23 cellular contexts compared by ENCODE assay signal in the genomic region with DNA sequence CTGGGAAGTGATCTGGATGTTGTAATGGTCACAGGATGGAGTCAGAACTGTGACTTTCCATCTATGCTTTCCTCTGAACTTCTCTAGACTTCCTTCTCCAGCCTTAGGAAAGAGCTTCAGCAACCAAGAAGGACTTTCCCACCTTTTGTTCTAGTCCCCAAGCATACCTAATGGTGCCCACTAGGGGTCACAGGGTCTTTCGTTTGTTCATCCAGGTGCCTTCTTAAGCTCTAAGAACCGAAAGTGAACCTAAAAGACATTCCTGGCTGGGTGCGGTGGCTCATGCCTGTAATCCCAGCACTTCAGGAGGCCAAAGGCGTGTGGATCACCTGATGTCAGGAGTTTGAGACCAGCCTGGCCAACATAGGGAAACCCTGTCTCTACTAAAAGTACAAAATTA. TPM values are rescaled to one million over a fixed set of nuclear protein-coding genes. Genes with fewer than 3 reads are reported as not detected.
A peak's percentile ranks its signal among the peaks of the same experiment; 100 is the strongest.
DNase-seq lines count a peak whose midpoint lies in the region; ATAC-seq, FAIRE-seq and TF ChIP-seq lines count a peak whose summit lies in the region.
"Had no signal": no experiment of that assay in that cellular context is flagged by ENCODE, and none has a peak within 500 bp of the region (broad histone marks: within the 10 kb centered on the region; RNA-seq: fewer than 3 reads in every experiment).

No MANE protein-coding gene starts in this region.

- no peak for TF ChIP-seq RAD21 in HepG2 (CRISPR knock-in tag; IDR thresholded peaks at IDR 0.05)

- TF ChIP-seq EP300 in HepG2 (IDR thresholded peaks at IDR 0.05; ENCODE audit: low read depth in 2 of 2, low read length in 2 of 2) (no peak), HepG2 (CRISPR knock-in tag; IDR thresholded peaks at IDR 0.05; ENCODE audit: borderline replicate concordance) (no peak)

- H3K27me3 ChIP-seq in HepG2 (ENCODE audit: control insufficient read depth in 1 of 2, insufficient read depth in 2 of 2, low read length in 2 of 2) (no peaks in the 10 kb centered on the region; a peak in 1 of 5 replicates), right lobe of liver (no peaks in the 10 kb centered on the region), heart right ventricle (peaks cover 0 to 2% (median 0%) of the 10 kb centered on the region in 7 donors), tibial artery (no peaks in the 10 kb centered on the region)
- H3K27me3 ChIP-seq: uterus had no signal

- H3K4me1 ChIP-seq in HepG2 (ENCODE audit: insufficient read depth, low read length) (peaks cover 15% of the 10 kb centered on the region), right lobe of liver (no peaks in the 10 kb centered on the region), heart right ventricle (no peaks in the 10 kb centered on the region), tibial artery (no peaks in the 10 kb centered on the region)
- H3K4me1 ChIP-seq: psoas muscle, uterus had no signal

- TF ChIP-seq CTCF in HepG2 (CRISPR knock-in tag; IDR thresholded peaks at IDR 0.05), result peak; percentile 21
- no peak for TF ChIP-seq CTCF in right lobe of liver (IDR thresholded peaks at IDR 0.05)
- no peak for TF ChIP-seq CTCF in heart right ventricle (IDR thresholded peaks at IDR 0.05)
- no peak for TF ChIP-seq CTCF in tibial artery (IDR thresholded peaks at IDR 0.05)

- TF ChIP-seq POLR2A in HepG2 (IDR thresholded peaks at IDR 0.05; ENCODE audit: insufficient read depth in 1 of 2, low read depth in 2 of 2, low read length in 2 of 2) (no peak), right lobe of liver (IDR thresholded peaks at IDR 0.05) (no peak)

- BruUV-seq in HepG2 (replicated peaks; lab: Mats Ljungman, UMichigan), result no TSS peak

- peak; percentile 25 for DNase-seq in HepG2 (ENCODE audit: low spot score)
- DNase-seq in right lobe of liver, result no peak
- DNase-seq in Jurkat, Clone E6-1 (ENCODE audit: low read depth, low spot score), result peak; percentile 44
- no peak for DNase-seq in activated naive CD8-positive, alpha-beta T cell treated with anti-CD3 and anti-CD28 coated beads for 36 hours
- no peak for DNase-seq in heart right ventricle
- DNase-seq in tibial artery, result no peak
- no peak for DNase-seq in midbrain (lab: John Stamatoyannopoulos, UW)
- DNase-seq: activated CD4-positive, alpha-beta T cell treated with anti-CD3 and anti-CD28 coated beads, Interleukin-2, amount 10 ng/mL, durations not matched to agents 7 days and 5 days; activated T-cell treated with anti-CD3 and anti-CD28 coated beads for 4 hours; Calu3; mesenchymal stem cell; NCI-H1436; NCI-H2227 treated with DMSO at 0.1 percent for 48 hours; psoas muscle; substantia nigra; uterus had no signal

- H3K27ac ChIP-seq in HepG2 (ENCODE audit: extremely low read length, insufficient read depth, low read length) (no peak overlapping the region), right lobe of liver (no peak overlapping the region), heart right ventricle (no peak overlapping the region), tibial artery (no peak overlapping the region)
- H3K27ac ChIP-seq: psoas muscle, RWPE1, uterus had no signal

- H3K9ac ChIP-seq in HepG2 (ENCODE audit: insufficient read depth, low read depth, low read length), result no peak overlapping the region

- peaks cover 18% of the 10 kb centered on the region for H3K4me1 Mint-ChIP-seq in activated naive CD8-positive, alpha-beta T cell treated with anti-CD3 and anti-CD28 coated beads for 36 hours

- peak overlapping the region; percentile 39; the same call in 1 of the 2 replicates for H3K4me2 ChIP-seq in HepG2 (ENCODE audit: low read depth, low read length)
- H3K4me2 ChIP-seq: smooth muscle cell had no signal

- H3K9me3 Mint-ChIP-seq in activated naive CD8-positive, alpha-beta T cell treated with anti-CD3 and anti-CD28 coated beads for 36 hours, result no peaks in the 10 kb centered on the region
- H3K9me3 Mint-ChIP-seq: activated CD4-positive, alpha-beta T cell treated with anti-CD3 and anti-CD28 coated beads, Interleukin-2, amount 10 ng/mL, durations not matched to agents 7 days and 5 days; dendritic cell treated with granulocyte-macrophage colony-stimulating factor and Interleukin-4, amounts not matched to agents 40 ng/mL and 50 ng/mL, for 4 days had no signal

- H3K9me3 ChIP-seq in HepG2 (ENCODE audit: low read length) (no peaks in the 10 kb centered on the region), right lobe of liver (no peaks in the 10 kb centered on the region), heart right ventricle (no peaks in the 10 kb centered on the region), tibial artery (no peaks in the 10 kb centered on the region)
- H3K9me3 ChIP-seq: psoas muscle, uterus had no signal

- H3K36me3 Mint-ChIP-seq in activated naive CD8-positive, alpha-beta T cell treated with anti-CD3 and anti-CD28 coated beads for 36 hours, result no peaks in the 10 kb centered on the region

- H3K27ac Mint-ChIP-seq in activated naive CD8-positive, alpha-beta T cell treated with anti-CD3 and anti-CD28 coated beads for 36 hours, result peak overlapping the region; percentile 87
- H3K27ac Mint-ChIP-seq: dendritic cell treated with granulocyte-macrophage colony-stimulating factor and Interleukin-4, amounts not matched to agents 40 ng/mL and 50 ng/mL, for 4 days had no signal

- intact Hi-C loops in HepG2 (cut with micrococcal nuclease; ENCODE audit: unreplicated experiment) (no loop called here), right lobe of liver (cut with DNase I) (no loop called here), heart right ventricle (cut with DNase I) (loop anchor here in 1 of 10 donors (5.0 kb wide), 1 partner anchor 45 kb away; no protein-coding TSS in a partner anchor), tibial artery (cut with DNase I; ENCODE audit: low total_unique reads) (no loop called here)

- CTCF ChIA-PET in HepG2 (lab: Yijun Ruan, JAX; ENCODE audit: low intra/inter-chr PET ratio, low total read pairs), result interaction anchor here (0.8 kb wide), 1 partner anchor 52 kb away, joined by 3 read pairs; no protein-coding TSS in a partner anchor

- ATAC-seq in HepG2 (peak; percentile 45; the same call in 2 of the 3 replicates), right lobe of liver (no peak), heart right ventricle (no peak), GM18873 (IDR thresholded peaks at IDR 0.05; ENCODE audit: low FRiP score, unreplicated experiment) (no peak)
- ATAC-seq: psoas muscle had no signal

- H3K36me3 ChIP-seq in HepG2 (replicated peaks in 1 of 2; ENCODE audit: control insufficient read depth in 1 of 2, insufficient read depth in 2 of 2, low read length in 2 of 2) (no peaks in the 10 kb centered on the region), right lobe of liver (no peaks in the 10 kb centered on the region), heart right ventricle (no peaks in the 10 kb centered on the region), tibial artery (no peaks in the 10 kb centered on the region)
- H3K36me3 ChIP-seq: uterus had no signal

- 48% methylated on average over 4 of the region's 4 CpGs for WGBS in HepG2 (ENCODE audit: low lambda C conversion rate)
- 66% methylated on average over 2 of the region's 4 CpGs for WGBS in right lobe of liver (ENCODE audit: insufficient coverage, low coverage, low lambda C conversion rate, missing lambda C conversion rate)
- 93 to 95% methylated on average over 4 of the region's 4 CpGs for WGBS in heart right ventricle, 2 donors

- POLR2A ChIA-PET in HepG2 (lab: Yijun Ruan, JAX), result no interaction called here

- H3K4me3 ChIP-seq in HepG2 (replicated peaks in 1 of 3; ENCODE audit: insufficient read depth in 1 of 3, low read depth in 2 of 3, low read length in 3 of 3), result no peak overlapping the region
- no peak overlapping the region for H3K4me3 ChIP-seq in right lobe of liver
- H3K4me3 ChIP-seq in Jurkat, Clone E6-1 (ENCODE audit: low read length), result no peak overlapping the region
- no peak overlapping the region for H3K4me3 ChIP-seq in heart right ventricle
- no peak overlapping the region for H3K4me3 ChIP-seq in tibial artery
- H3K4me3 ChIP-seq: psoas muscle, smooth muscle cell, uterus had no signal

- H3K79me2 ChIP-seq in HepG2 (ENCODE audit: insufficient read depth, low read length), result no peaks in the 10 kb centered on the region

- no peaks in the 10 kb centered on the region for H4K20me1 ChIP-seq in HepG2 (ENCODE audit: insufficient read depth, low read length)

- no peak overlapping the region for H3K4me3 Mint-ChIP-seq in activated naive CD8-positive, alpha-beta T cell treated with anti-CD3 and anti-CD28 coated beads for 36 hours
- H3K4me3 Mint-ChIP-seq: dendritic cell treated with granulocyte-macrophage colony-stimulating factor and Interleukin-4, amounts not matched to agents 40 ng/mL and 50 ng/mL, for 4 days had no signal

- in situ Hi-C loops in HepG2 (cut with HindIII; ENCODE audit: extremely low pct_ligation_motif_present, low pct_unique_long_range_greater_than_20kb), result no loop called here

- H3K27me3 Mint-ChIP-seq in activated naive CD8-positive, alpha-beta T cell treated with anti-CD3 and anti-CD28 coated beads for 36 hours, result no peaks in the 10 kb centered on the region
- H3K27me3 Mint-ChIP-seq: activated CD4-positive, alpha-beta T cell treated with anti-CD3 and anti-CD28 coated beads, Interleukin-2, amount 10 ng/mL, durations not matched to agents 7 days and 5 days had no signal

- FAIRE-seq in HepG2 (lab: Jason Lieb, UNC), result peak; percentile 49
- FAIRE-seq: bronchial epithelial cell had no signal

- peak overlapping the region; percentile 15 for H2AFZ ChIP-seq in HepG2 (ENCODE audit: low read length)

RNA-seq across cellular contexts. Expression of gene WNT8A, which starts 1.8 kb away (rescaled TPM):
- not detected in 2 replicates for total RNA-seq in HepG2 (2016; rRNA removed; fragmentation: Illumina TruSeq; extraction: Trizol)
- total RNA-seq in HepG2 (2016; cell fraction: cytosol; rRNA removed; fragmentation: Illumina TruSeq; extraction: Trizol; ENCODE audit: low read depth), result not detected in 2 replicates
- 0.09 TPM in 1 of 2 replicates, not detected in the other for total RNA-seq in HepG2 (2016; cell fraction: insoluble cytoplasmic fraction; rRNA removed; fragmentation: Illumina TruSeq; extraction: Trizol)
- total RNA-seq in HepG2 (2016; cell fraction: membrane; rRNA removed; fragmentation: Illumina TruSeq; extraction: Trizol), result not detected in 2 replicates
- total RNA-seq in HepG2 (2016; cell fraction: nucleus; rRNA removed; fragmentation: Illumina TruSeq; extraction: Trizol), result not detected in 2 replicates
- 0.04 TPM in 1 of 2 replicates, not detected in the other for polyA plus RNA-seq in HepG2 (2011; rRNA removed)
- not detected in 2 replicates for polyA plus RNA-seq in HepG2 (2011; cell fraction: cytosol; rRNA removed)
- not detected in 2 replicates for polyA plus RNA-seq in HepG2 (2011; cell fraction: nucleus; rRNA removed)
- polyA plus RNA-seq in HepG2 (2012), result not detected in 2 replicates
- not detected in 2 replicates for polyA plus RNA-seq in HepG2 (2016; cell fraction: cytosol; fragmentation: Illumina TruSeq; extraction: Trizol; ENCODE audit: low read depth)
- not detected in 2 replicates for polyA plus RNA-seq in HepG2 (2016; cell fraction: insoluble cytoplasmic fraction; fragmentation: Illumina TruSeq; extraction: Trizol; ENCODE audit: low read depth)
- polyA plus RNA-seq in HepG2 (2016; cell fraction: membrane; fragmentation: Illumina TruSeq; extraction: Trizol; ENCODE audit: low read depth), result not detected in 2 replicates
- polyA plus RNA-seq in HepG2 (2016; cell fraction: nucleus; fragmentation: Illumina TruSeq; extraction: Trizol; ENCODE audit: insufficient read depth, low read depth), result not detected in 2 replicates
- not detected in 2 replicates for polyA minus RNA-seq in HepG2 (2011; rRNA and poly(A)+ RNA removed; ENCODE audit: low replicate concordance)
- polyA minus RNA-seq in HepG2 (2011; cell fraction: cytosol; rRNA and poly(A)+ RNA removed), result not detected in 2 replicates
- polyA minus RNA-seq in HepG2 (2011; cell fraction: nucleus; rRNA and poly(A)+ RNA removed), result not detected in 2 replicates
- not detected for total RNA-seq in right lobe of liver
- polyA plus RNA-seq in Jurkat, Clone E6-1 (2012; ENCODE audit: insufficient read depth, insufficient read length), result not detected
- not detected for total RNA-seq in activated naive CD8-positive, alpha-beta T cell treated with anti-CD3 and anti-CD28 coated beads for 36 hours
- total RNA-seq in heart right ventricle, result not detected
- not detected for polyA plus RNA-seq in heart right ventricle
- total RNA-seq: activated CD4-positive, alpha-beta T cell treated with anti-CD3 and anti-CD28 coated beads, Interleukin-2, amount 10 ng/mL, durations not matched to agents 7 days and 5 days; bronchial epithelial cell; Calu3; fibroblast of villous mesenchyme; HT-29; psoas muscle; smooth muscle cell; uterus had no signal
- polyA plus RNA-seq: psoas muscle, smooth muscle cell had no signal

RNA-seq across cellular contexts. Expression of gene FAM13B, which starts 49.2 kb away (rescaled TPM):
- total RNA-seq in HepG2 (2016; rRNA removed; fragmentation: Illumina TruSeq; extraction: Trizol) (11.5 and 11.8 TPM in 2 replicates), right lobe of liver (10 to 100 TPM in 1 of 6 experiments, 1 to 10 TPM in 5; 6.0 to 12.4 (median 6.5) TPM), heart right ventricle (10 to 100 TPM; 22.4 to 47.4 (median 32.1) TPM)
- 23.7 and 24.4 TPM in 2 replicates for total RNA-seq in HepG2 (2016; cell fraction: cytosol; rRNA removed; fragmentation: Illumina TruSeq; extraction: Trizol; ENCODE audit: low read depth)
- total RNA-seq in HepG2 (2016; cell fraction: insoluble cytoplasmic fraction; rRNA removed; fragmentation: Illumina TruSeq; extraction: Trizol), result 11.5 and 12.4 TPM in 2 replicates
- total RNA-seq in HepG2 (2016; cell fraction: membrane; rRNA removed; fragmentation: Illumina TruSeq; extraction: Trizol), result 17.3 and 17.9 TPM in 2 replicates
- 28.3 TPM in 2 replicates for total RNA-seq in HepG2 (2016; cell fraction: nucleus; rRNA removed; fragmentation: Illumina TruSeq; extraction: Trizol)
- polyA plus RNA-seq in HepG2 (2011; rRNA removed) (6.9 and 7.5 TPM in 2 replicates), heart right ventricle (10 to 100 TPM in 1 of 2 donors, 1 to 10 TPM in 1; 8.8 to 12.1 TPM)
- polyA plus RNA-seq in HepG2 (2011; cell fraction: cytosol; rRNA removed), result 2.3 and 3.7 TPM in 2 replicates
- 9.0 and 13.3 TPM in 2 replicates for polyA plus RNA-seq in HepG2 (2011; cell fraction: nucleus; rRNA removed)
- polyA plus RNA-seq in HepG2 (2012), result 5.8 and 7.5 TPM in 2 replicates
- polyA plus RNA-seq in HepG2 (2016; cell fraction: cytosol; fragmentation: Illumina TruSeq; extraction: Trizol; ENCODE audit: low read depth), result 0.97 and 1.1 TPM in 2 replicates
- polyA plus RNA-seq in HepG2 (2016; cell fraction: insoluble cytoplasmic fraction; fragmentation: Illumina TruSeq; extraction: Trizol; ENCODE audit: low read depth), result 9.6 and 11.3 TPM in 2 replicates
- 1.9 and 2.2 TPM in 2 replicates for polyA plus RNA-seq in HepG2 (2016; cell fraction: membrane; fragmentation: Illumina TruSeq; extraction: Trizol; ENCODE audit: low read depth)
- polyA plus RNA-seq in HepG2 (2016; cell fraction: nucleus; fragmentation: Illumina TruSeq; extraction: Trizol; ENCODE audit: insufficient read depth, low read depth), result 23.2 and 24.7 TPM in 2 replicates
- 5.9 and 11.7 TPM in 2 replicates for polyA minus RNA-seq in HepG2 (2011; rRNA and poly(A)+ RNA removed; ENCODE audit: low replicate concordance)
- 5.5 and 6.4 TPM in 2 replicates for polyA minus RNA-seq in HepG2 (2011; cell fraction: cytosol; rRNA and poly(A)+ RNA removed)
- 67.8 and 69.9 TPM in 2 replicates for polyA minus RNA-seq in HepG2 (2011; cell fraction: nucleus; rRNA and poly(A)+ RNA removed)
- polyA plus RNA-seq in Jurkat, Clone E6-1 (2012; ENCODE audit: insufficient read depth, insufficient read length), result 11.2 TPM
- 10 to 100 TPM; 17.8 to 18.2 TPM for total RNA-seq in activated naive CD8-positive, alpha-beta T cell treated with anti-CD3 and anti-CD28 coated beads for 36 hours

RNA-seq across cellular contexts. Expression of gene NME5, which starts 57.2 kb away (rescaled TPM):
- 0.18 and 0.39 TPM in 2 replicates for total RNA-seq in HepG2 (2016; rRNA removed; fragmentation: Illumina TruSeq; extraction: Trizol)
- total RNA-seq in HepG2 (2016; cell fraction: cytosol; rRNA removed; fragmentation: Illumina TruSeq; extraction: Trizol; ENCODE audit: low read depth), result 0.18 TPM in 1 of 2 replicates, not detected in the other
- total RNA-seq in HepG2 (2016; cell fraction: insoluble cytoplasmic fraction; rRNA removed; fragmentation: Illumina TruSeq; extraction: Trizol), result 0.25 and 0.26 TPM in 2 replicates
- not detected in 2 replicates for total RNA-seq in HepG2 (2016; cell fraction: membrane; rRNA removed; fragmentation: Illumina TruSeq; extraction: Trizol)
- total RNA-seq in HepG2 (2016; cell fraction: nucleus; rRNA removed; fragmentation: Illumina TruSeq; extraction: Trizol), result 0.34 TPM in 1 of 2 replicates, not detected in the other
- polyA plus RNA-seq in HepG2 (2011; rRNA removed), result not detected in 2 replicates
- not detected in 2 replicates for polyA plus RNA-seq in HepG2 (2011; cell fraction: cytosol; rRNA removed)
- not detected in 2 replicates for polyA plus RNA-seq in HepG2 (2011; cell fraction: nucleus; rRNA removed)
- not detected in 2 replicates for polyA plus RNA-seq in HepG2 (2012)
- polyA plus RNA-seq in HepG2 (2016; cell fraction: cytosol; fragmentation: Illumina TruSeq; extraction: Trizol; ENCODE audit: low read depth), result 0.24 TPM in 1 of 2 replicates, not detected in the other
- polyA plus RNA-seq in HepG2 (2016; cell fraction: insoluble cytoplasmic fraction; fragmentation: Illumina TruSeq; extraction: Trizol; ENCODE audit: low read depth), result 0.20 and 0.40 TPM in 2 replicates
- not detected in 2 replicates for polyA plus RNA-seq in HepG2 (2016; cell fraction: membrane; fragmentation: Illumina TruSeq; extraction: Trizol; ENCODE audit: low read depth)
- not detected in 2 replicates for polyA plus RNA-seq in HepG2 (2016; cell fraction: nucleus; fragmentation: Illumina TruSeq; extraction: Trizol; ENCODE audit: insufficient read depth, low read depth)
- polyA minus RNA-seq in HepG2 (2011; rRNA and poly(A)+ RNA removed; ENCODE audit: low replicate concordance), result not detected in 2 replicates
- polyA minus RNA-seq in HepG2 (2011; cell fraction: cytosol; rRNA and poly(A)+ RNA removed), result not detected in 2 replicates
- not detected in 2 replicates for polyA minus RNA-seq in HepG2 (2011; cell fraction: nucleus; rRNA and poly(A)+ RNA removed)
- total RNA-seq in right lobe of liver, result under 1 TPM in 3 of 6 experiments, not detected in 3; 0.22 to 0.32 (median 0.29) TPM
- not detected for polyA plus RNA-seq in Jurkat, Clone E6-1 (2012; ENCODE audit: insufficient read depth, insufficient read length)
- not detected for total RNA-seq in activated naive CD8-positive, alpha-beta T cell treated with anti-CD3 and anti-CD28 coated beads for 36 hours
- total RNA-seq in heart right ventricle, result 1 to 10 TPM; 2.0 to 5.9 (median 3.9) TPM
- 1 to 10 TPM; 3.3 to 9.4 TPM for polyA plus RNA-seq in heart right ventricle
- total RNA-seq: activated CD4-positive, alpha-beta T cell treated with anti-CD3 and anti-CD28 coated beads, Interleukin-2, amount 10 ng/mL, durations not matched to agents 7 days and 5 days; HT-29 had no signal

Comparison
In these comparisons a context has a peak if more than half of its experiments do, and no peak if none do; other contexts are left out.
1. DNase-seq: peak in HepG2 (single experiment) and Jurkat, Clone E6-1 (single experiment); none in right lobe of liver (0 of 3), activated naive CD8-positive, alpha-beta T cell treated with anti-CD3 and anti-CD28 coated beads for 36 hours (single experiment), heart right ventricle (0 of 2), tibial artery (0 of 2) and midbrain (single experiment).